1 cellular context compared by ENCODE assay signal in the genomic region with DNA sequence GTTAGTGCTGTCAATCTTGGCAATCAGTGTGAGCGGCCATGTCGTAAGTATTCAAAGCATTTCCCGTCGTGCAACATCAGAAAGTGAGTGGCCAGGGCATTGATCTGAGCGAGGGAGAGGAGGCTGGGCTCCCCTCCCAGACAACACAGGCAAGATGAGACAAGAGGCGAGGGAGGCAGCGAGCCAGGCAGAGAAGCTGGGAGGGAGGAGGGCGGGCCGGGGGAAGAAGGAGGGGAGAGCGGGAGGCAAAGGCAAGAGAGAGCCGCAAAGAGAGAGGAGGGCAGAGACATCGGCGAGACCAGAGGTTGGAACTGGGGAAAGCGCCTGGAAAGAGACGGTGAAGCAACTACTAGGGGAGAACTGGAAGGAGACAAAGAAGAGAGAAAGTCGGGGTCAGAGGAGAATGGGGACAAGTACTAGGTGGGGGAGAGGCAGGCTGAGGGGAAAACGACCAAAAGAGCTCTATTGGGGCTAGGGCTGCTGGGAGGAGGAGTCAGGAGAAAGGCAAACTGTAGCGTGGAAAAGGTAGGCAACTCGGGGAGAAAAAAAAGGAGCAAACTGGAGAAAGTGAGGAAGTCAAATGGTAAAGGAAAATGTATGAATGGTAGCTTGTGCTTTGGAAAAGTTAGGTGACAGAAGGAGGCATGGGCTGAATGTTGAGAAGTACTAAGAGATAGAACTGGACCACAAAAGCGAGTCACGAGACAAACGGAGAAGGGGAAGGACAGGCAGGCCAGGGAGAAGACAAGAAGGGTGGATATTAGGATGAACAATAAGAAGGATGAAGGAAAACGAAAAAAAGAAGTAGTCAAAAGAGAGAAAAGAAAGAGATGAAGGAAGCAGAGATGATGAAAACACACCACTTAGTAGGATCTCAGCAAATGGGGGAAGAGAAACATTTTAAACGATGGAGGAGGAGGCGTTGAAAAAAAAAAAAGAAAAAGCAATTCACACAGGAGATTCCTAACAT.
TF ChIP-seq lines count a peak whose summit lies in the region.

No MANE protein-coding gene starts in this region.

TF ChIP-seq in HepG2, 621 proteins besides CTCF, POLR2A, EP300 and RAD21 (continued from another document):
- TF ChIP-seq, protein P1, sequence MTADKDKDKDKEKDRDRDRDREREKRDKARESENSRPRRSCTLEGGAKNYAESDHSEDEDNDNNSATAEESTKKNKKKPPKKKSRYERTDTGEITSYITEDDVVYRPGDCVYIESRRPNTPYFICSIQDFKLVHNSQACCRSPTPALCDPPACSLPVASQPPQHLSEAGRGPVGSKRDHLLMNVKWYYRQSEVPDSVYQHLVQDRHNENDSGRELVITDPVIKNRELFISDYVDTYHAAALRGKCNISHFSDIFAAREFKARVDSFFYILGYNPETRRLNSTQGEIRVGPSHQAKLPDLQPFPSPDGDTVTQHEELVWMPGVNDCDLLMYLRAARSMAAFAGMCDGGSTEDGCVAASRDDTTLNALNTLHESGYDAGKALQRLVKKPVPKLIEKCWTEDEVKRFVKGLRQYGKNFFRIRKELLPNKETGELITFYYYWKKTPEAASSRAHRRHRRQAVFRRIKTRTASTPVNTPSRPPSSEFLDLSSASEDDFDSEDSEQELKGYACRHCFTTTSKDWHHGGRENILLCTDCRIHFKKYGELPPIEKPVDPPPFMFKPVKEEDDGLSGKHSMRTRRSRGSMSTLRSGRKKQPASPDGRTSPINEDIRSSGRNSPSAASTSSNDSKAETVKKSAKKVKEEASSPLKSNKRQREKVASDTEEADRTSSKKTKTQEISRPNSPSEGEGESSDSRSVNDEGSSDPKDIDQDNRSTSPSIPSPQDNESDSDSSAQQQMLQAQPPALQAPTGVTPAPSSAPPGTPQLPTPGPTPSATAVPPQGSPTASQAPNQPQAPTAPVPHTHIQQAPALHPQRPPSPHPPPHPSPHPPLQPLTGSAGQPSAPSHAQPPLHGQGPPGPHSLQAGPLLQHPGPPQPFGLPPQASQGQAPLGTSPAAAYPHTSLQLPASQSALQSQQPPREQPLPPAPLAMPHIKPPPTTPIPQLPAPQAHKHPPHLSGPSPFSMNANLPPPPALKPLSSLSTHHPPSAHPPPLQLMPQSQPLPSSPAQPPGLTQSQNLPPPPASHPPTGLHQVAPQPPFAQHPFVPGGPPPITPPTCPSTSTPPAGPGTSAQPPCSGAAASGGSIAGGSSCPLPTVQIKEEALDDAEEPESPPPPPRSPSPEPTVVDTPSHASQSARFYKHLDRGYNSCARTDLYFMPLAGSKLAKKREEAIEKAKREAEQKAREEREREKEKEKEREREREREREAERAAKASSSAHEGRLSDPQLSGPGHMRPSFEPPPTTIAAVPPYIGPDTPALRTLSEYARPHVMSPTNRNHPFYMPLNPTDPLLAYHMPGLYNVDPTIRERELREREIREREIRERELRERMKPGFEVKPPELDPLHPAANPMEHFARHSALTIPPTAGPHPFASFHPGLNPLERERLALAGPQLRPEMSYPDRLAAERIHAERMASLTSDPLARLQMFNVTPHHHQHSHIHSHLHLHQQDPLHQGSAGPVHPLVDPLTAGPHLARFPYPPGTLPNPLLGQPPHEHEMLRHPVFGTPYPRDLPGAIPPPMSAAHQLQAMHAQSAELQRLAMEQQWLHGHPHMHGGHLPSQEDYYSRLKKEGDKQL (CRISPR knock-in tag; IDR thresholded peaks at IDR 0.05; ENCODE audit: low read depth): no peak
- TF ChIP-seq RAD51 (IDR thresholded peaks at IDR 0.05; ENCODE audit: borderline replicate concordance) (no peak), GLI4 (CRISPR knock-in tag; IDR thresholded peaks at IDR 0.05; ENCODE audit: borderline replicate concordance) (no peak), ZNF138 (CRISPR knock-in tag; IDR thresholded peaks at IDR 0.05; ENCODE audit: low read depth) (no peak), ZNF335 (CRISPR knock-in tag; IDR thresholded peaks at IDR 0.05) (no peak), ZNF263 (CRISPR knock-in tag; IDR thresholded peaks at IDR 0.05) (peak; percentile 20; the same call in 1 of the 2 replicates), ZNF572 (CRISPR knock-in tag; IDR thresholded peaks at IDR 0.05) (no peak), ZNF143 (CRISPR knock-in tag; IDR thresholded peaks at IDR 0.05) (peak; percentile 59; the same call in 1 of the 2 replicates), NR2C2 (CRISPR knock-in tag; IDR thresholded peaks at IDR 0.05; ENCODE audit: borderline replicate concordance) (no peak), HNRNPL (IDR thresholded peaks at IDR 0.05; ENCODE audit: low read depth, low read length) (no peak), ISX (CRISPR knock-in tag; conservative IDR thresholded peaks at IDR 0.05) (no peak), ZNF468 (CRISPR knock-in tag; IDR thresholded peaks at IDR 0.05) (no peak), ZNF329 (CRISPR knock-in tag; IDR thresholded peaks at IDR 0.05; ENCODE audit: low read depth) (no peak), PCBP2 (optimal IDR thresholded peaks at IDR 0.05; ENCODE audit: low read depth, low read length, poor library complexity, severe bottlenecking) (no peak)
- TF ChIP-seq, protein P2, sequence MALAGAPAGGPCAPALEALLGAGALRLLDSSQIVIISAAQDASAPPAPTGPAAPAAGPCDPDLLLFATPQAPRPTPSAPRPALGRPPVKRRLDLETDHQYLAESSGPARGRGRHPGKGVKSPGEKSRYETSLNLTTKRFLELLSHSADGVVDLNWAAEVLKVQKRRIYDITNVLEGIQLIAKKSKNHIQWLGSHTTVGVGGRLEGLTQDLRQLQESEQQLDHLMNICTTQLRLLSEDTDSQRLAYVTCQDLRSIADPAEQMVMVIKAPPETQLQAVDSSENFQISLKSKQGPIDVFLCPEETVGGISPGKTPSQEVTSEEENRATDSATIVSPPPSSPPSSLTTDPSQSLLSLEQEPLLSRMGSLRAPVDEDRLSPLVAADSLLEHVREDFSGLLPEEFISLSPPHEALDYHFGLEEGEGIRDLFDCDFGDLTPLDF (CRISPR knock-in tag; IDR thresholded peaks at IDR 0.05): no peak
- TF ChIP-seq, protein P3, sequence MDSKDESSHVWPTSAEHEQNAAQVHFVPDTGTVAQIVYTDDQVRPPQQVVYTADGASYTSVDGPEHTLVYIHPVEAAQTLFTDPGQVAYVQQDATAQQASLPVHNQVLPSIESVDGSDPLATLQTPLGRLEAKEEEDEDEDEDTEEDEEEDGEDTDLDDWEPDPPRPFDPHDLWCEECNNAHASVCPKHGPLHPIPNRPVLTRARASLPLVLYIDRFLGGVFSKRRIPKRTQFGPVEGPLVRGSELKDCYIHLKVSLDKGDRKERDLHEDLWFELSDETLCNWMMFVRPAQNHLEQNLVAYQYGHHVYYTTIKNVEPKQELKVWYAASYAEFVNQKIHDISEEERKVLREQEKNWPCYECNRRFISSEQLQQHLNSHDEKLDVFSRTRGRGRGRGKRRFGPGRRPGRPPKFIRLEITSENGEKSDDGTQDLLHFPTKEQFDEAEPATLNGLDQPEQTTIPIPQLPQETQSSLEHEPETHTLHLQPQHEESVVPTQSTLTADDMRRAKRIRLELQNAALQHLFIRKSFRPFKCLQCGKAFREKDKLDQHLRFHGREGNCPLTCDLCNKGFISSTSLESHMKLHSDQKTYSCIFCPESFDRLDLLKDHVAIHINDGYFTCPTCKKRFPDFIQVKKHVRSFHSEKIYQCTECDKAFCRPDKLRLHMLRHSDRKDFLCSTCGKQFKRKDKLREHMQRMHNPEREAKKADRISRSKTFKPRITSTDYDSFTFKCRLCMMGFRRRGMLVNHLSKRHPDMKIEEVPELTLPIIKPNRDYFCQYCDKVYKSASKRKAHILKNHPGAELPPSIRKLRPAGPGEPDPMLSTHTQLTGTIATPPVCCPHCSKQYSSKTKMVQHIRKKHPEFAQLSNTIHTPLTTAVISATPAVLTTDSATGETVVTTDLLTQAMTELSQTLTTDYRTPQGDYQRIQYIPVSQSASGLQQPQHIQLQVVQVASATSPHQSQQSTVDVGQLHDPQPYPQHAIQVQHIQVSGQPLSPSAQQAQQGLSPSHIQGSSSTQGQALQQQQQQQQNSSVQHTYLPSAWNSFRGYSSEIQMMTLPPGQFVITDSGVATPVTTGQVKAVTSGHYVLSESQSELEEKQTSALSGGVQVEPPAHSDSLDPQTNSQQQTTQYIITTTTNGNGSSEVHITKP (CRISPR knock-in tag; IDR thresholded peaks at IDR 0.05; ENCODE audit: low read depth): no peak
- TF ChIP-seq, protein P4, sequence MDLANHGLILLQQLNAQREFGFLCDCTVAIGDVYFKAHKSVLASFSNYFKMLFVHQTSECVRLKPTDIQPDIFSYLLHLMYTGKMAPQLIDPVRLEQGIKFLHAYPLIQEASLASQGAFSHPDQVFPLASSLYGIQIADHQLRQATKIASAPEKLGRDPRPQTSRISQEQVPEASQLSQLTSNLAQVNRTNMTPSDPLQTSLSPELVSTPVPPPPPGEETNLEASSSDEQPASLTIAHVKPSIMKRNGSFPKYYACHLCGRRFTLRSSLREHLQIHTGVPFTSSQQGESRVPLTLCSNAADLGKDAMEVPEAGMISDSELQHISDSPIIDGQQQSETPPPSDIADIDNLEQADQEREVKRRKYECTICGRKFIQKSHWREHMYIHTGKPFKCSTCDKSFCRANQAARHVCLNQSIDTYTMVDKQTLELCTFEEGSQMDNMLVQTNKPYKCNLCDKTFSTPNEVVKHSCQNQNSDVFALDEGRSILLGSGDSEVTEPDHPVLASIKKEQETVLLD (CRISPR knock-in tag; IDR thresholded peaks at IDR 0.05; ENCODE audit: low read depth): no peak
- TF ChIP-seq, protein P5, sequence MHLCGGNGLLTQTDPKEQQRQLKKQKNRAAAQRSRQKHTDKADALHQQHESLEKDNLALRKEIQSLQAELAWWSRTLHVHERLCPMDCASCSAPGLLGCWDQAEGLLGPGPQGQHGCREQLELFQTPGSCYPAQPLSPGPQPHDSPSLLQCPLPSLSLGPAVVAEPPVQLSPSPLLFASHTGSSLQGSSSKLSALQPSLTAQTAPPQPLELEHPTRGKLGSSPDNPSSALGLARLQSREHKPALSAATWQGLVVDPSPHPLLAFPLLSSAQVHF (CRISPR knock-in tag; IDR thresholded peaks at IDR 0.05): no peak
